ENCODE assay signal across 19 cellular contexts in genomic region chr2:138112536-138112935, GRCh38.
"Had no signal": no experiment of that assay in that cellular context is flagged by ENCODE, and none has a peak within 500 bp of the region (broad histone marks: within the 10 kb centered on the region; RNA-seq: fewer than 3 reads in every experiment).

No MANE protein-coding gene starts in this region.

- H3K4me3 Mint-ChIP-seq: activated CD8-positive, alpha-beta memory T cell treated with anti-CD3 and anti-CD28 coated beads, Interleukin-2, amount 10 ng/mL, durations not matched to agents 7 days and 5 days; activated T-cell treated with anti-CD3 and anti-CD28 coated beads, Interleukin-2, amount 50 U/mL, for 24 hours; nephron progenitor cell; stimulated activated naive CD8-positive, alpha-beta T cell treated with anti-CD3 and anti-CD28 coated beads, Interleukin-15, amount 100 ng/mL, for 72 hours had no signal

- H3K36me3 ChIP-seq: upper lobe of right lung had no signal

- DNase-seq: activated CD4-positive, alpha-beta T cell treated with anti-CD3 and anti-CD28 coated beads, Interleukin-2, amount 50 U/mL, for 4 hours; activated CD4-positive, CD25-positive, alpha-beta regulatory T cell treated with anti-CD3 and anti-CD28 coated beads, Interleukin-2, amount 50 U/mL, for 72 hours; activated CD8-positive, alpha-beta memory T cell treated with anti-CD3 and anti-CD28 coated beads, Interleukin-2, amount 10 ng/mL, durations not matched to agents 7 days and 5 days; activated effector memory CD4-positive, alpha-beta T cell treated with anti-CD3 and anti-CD28 coated beads, Interleukin-2, amount 50 U/mL, for 16 hours; activated T-cell treated with anti-CD3 and anti-CD28 coated beads, Interleukin-2, amount 50 U/mL, for 24 hours; amygdala; caudate nucleus; effector CD4-positive, alpha-beta T cell; head of caudate nucleus; left ventricle myocardium superior; nephron progenitor cell; stimulated activated CD4-positive, alpha-beta T cell treated with anti-CD3 and anti-CD28 coated beads, Interleukin-4, amount 100 ng/mL, for 4 hours; stimulated activated naive CD8-positive, alpha-beta T cell treated with anti-CD3 and anti-CD28 coated beads, Interleukin-15, amount 100 ng/mL, for 72 hours; T-helper 9 cell; testis; upper lobe of right lung had no signal

- H3K4me1 Mint-ChIP-seq: activated CD8-positive, alpha-beta memory T cell treated with anti-CD3 and anti-CD28 coated beads, Interleukin-2, amount 10 ng/mL, durations not matched to agents 7 days and 5 days; nephron progenitor cell; stimulated activated naive CD8-positive, alpha-beta T cell treated with anti-CD3 and anti-CD28 coated beads, Interleukin-15, amount 100 ng/mL, for 72 hours had no signal

- H3K27me3 ChIP-seq: testis, upper lobe of right lung had no signal

- H3K9me3 Mint-ChIP-seq: stimulated activated naive CD8-positive, alpha-beta T cell treated with anti-CD3 and anti-CD28 coated beads, Interleukin-15, amount 100 ng/mL, for 72 hours had no signal

- H3K36me3 Mint-ChIP-seq: activated CD8-positive, alpha-beta memory T cell treated with anti-CD3 and anti-CD28 coated beads, Interleukin-2, amount 10 ng/mL, durations not matched to agents 7 days and 5 days; activated naive CD4-positive, alpha-beta T cell treated with anti-CD3 and anti-CD28 coated beads, Interleukin-2, amount 50 U/mL, for 72 hours had no signal

- H3K4me3 ChIP-seq: coronary artery, testis, upper lobe of right lung had no signal

- H3K4me1 ChIP-seq: testis, upper lobe of right lung had no signal

- H3K27ac Mint-ChIP-seq: activated CD8-positive, alpha-beta memory T cell treated with anti-CD3 and anti-CD28 coated beads, Interleukin-2, amount 10 ng/mL, durations not matched to agents 7 days and 5 days; activated naive CD4-positive, alpha-beta T cell treated with anti-CD3 and anti-CD28 coated beads, Interleukin-2, amount 50 U/mL, for 72 hours; activated T-cell treated with anti-CD3 and anti-CD28 coated beads, Interleukin-2, amount 50 U/mL, for 24 hours; nephron progenitor cell; stimulated activated naive CD8-positive, alpha-beta T cell treated with anti-CD3 and anti-CD28 coated beads, Interleukin-15, amount 100 ng/mL, for 72 hours had no signal

- H3K27me3 Mint-ChIP-seq: activated CD8-positive, alpha-beta memory T cell treated with anti-CD3 and anti-CD28 coated beads, Interleukin-2, amount 10 ng/mL, durations not matched to agents 7 days and 5 days; activated T-cell treated with anti-CD3 and anti-CD28 coated beads, Interleukin-2, amount 50 U/mL, for 24 hours; stimulated activated naive CD8-positive, alpha-beta T cell treated with anti-CD3 and anti-CD28 coated beads, Interleukin-15, amount 100 ng/mL, for 72 hours had no signal

- H3K27ac ChIP-seq: coronary artery, epithelial cell of prostate, testis, upper lobe of right lung had no signal

- H3K9me3 ChIP-seq: testis, upper lobe of right lung had no signal
